ENCODE assay signal across 9 cellular contexts in the genomic region with DNA sequence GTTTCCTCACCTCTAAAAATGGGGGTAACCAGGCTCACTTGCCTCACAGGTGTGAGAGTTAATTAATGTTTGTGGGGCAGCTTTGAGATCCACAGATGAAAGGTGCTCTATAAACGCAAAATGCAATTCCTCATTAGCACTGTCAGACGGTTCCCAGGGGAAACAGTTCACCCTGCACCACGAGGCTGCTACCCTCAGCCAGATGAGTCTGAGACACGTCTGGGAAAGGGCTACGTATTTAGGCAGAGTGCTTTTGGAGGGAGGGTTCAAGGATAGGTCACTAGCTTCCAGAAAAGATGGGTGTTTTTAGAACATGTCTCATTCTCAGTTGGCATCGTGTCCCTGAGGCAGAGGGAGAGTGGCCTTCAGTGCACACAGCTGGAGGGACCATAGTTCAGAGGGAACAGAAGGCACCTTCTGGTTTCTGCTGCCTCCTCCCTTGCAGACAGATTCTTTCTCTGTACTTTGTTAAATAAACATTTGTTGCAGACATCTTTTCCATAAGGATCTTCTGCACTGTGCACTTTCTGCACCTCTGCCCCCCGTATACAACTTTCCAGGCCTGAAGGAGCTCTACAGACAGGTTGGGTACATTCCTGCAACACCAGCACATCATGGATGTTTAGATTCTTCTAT.
DNase-seq lines count a peak whose midpoint lies in the region; ATAC-seq and TF ChIP-seq lines count a peak whose summit lies in the region.
"Had no signal": no experiment of that assay in that cellular context is flagged by ENCODE, and none has a peak within 500 bp of the region (broad histone marks: within the 10 kb centered on the region; RNA-seq: fewer than 3 reads in every experiment).

No MANE protein-coding gene starts in this region.

- peaks cover 92% of the 10 kb centered on the region for H3K4me1 Mint-ChIP-seq in activated CD4-positive, alpha-beta T cell treated with anti-CD3 and anti-CD28 coated beads for 36 hours
- H3K4me1 Mint-ChIP-seq in activated B cell treated with CpG ODN at 0.5 μM for 24 hours (peaks cover 45% of the 10 kb centered on the region), mesothelial cell of epicardium (peaks cover 27% of the 10 kb centered on the region)

- H3K9me3 Mint-ChIP-seq in activated CD4-positive, alpha-beta T cell treated with anti-CD3 and anti-CD28 coated beads for 36 hours (ENCODE audit: low read depth), result peaks cover 5% of the 10 kb centered on the region
- H3K9me3 Mint-ChIP-seq in activated B cell treated with CpG ODN at 0.5 μM for 24 hours (no peaks in the 10 kb centered on the region), mesothelial cell of epicardium (peaks cover 28% of the 10 kb centered on the region)

- H3K4me3 Mint-ChIP-seq in activated CD4-positive, alpha-beta T cell treated with anti-CD3 and anti-CD28 coated beads for 36 hours, result no peak overlapping the region
- H3K4me3 Mint-ChIP-seq in activated B cell treated with CpG ODN at 0.5 μM for 24 hours (no peak overlapping the region), mesothelial cell of epicardium (no peak overlapping the region)
- H3K4me3 Mint-ChIP-seq: memory B cell had no signal

- H3K27ac Mint-ChIP-seq in activated CD4-positive, alpha-beta T cell treated with anti-CD3 and anti-CD28 coated beads for 36 hours, result peak overlapping the region; percentile 87
- H3K27ac Mint-ChIP-seq in activated B cell treated with CpG ODN at 0.5 μM for 24 hours (peak overlapping the region; percentile 71), mesothelial cell of epicardium (no peak overlapping the region)
- H3K27ac Mint-ChIP-seq: memory B cell had no signal

- H3K27me3 Mint-ChIP-seq in activated CD4-positive, alpha-beta T cell treated with anti-CD3 and anti-CD28 coated beads for 36 hours, result no peaks in the 10 kb centered on the region
- no peaks in the 10 kb centered on the region for H3K27me3 Mint-ChIP-seq in activated B cell treated with CpG ODN at 0.5 μM for 24 hours
- H3K27me3 Mint-ChIP-seq in mesothelial cell of epicardium (ENCODE audit: low read depth), result no peaks in the 10 kb centered on the region
- H3K27me3 Mint-ChIP-seq: memory B cell had no signal

- CTCF ChIA-PET in activated CD4-positive, alpha-beta T cell treated with anti-CD3 and anti-CD28 coated beads for 36 hours (lab: Charles Lee), result interaction anchor here (0.7 to 1.2 kb wide), 2 partner anchors 17 to 77 kb away, joined by 3 to 4 read pairs; no protein-coding TSS in a partner anchor
- CTCF ChIA-PET in activated B cell treated with CpG ODN at 0.5 μM for 24 hours (lab: Charles Lee), result interaction anchor here (0.7 to 1.0 kb wide), 2 partner anchors 81 to 1032 kb away, joined by 3 read pairs; no protein-coding TSS in a partner anchor

- no peak for TF ChIP-seq CTCF in activated B cell treated with CpG ODN at 0.5 μM for 24 hours (IDR thresholded peaks at IDR 0.05)
- TF ChIP-seq CTCF in fibroblast of the aortic adventitia (IDR thresholded peaks at IDR 0.05; ENCODE audit: insufficient read depth, low read length), result no peak
- no peak for TF ChIP-seq CTCF in mesothelial cell of epicardium (IDR thresholded peaks at IDR 0.05; ENCODE audit: unreplicated experiment)

- no peak for ATAC-seq in activated CD4-positive, alpha-beta T cell treated with anti-CD3 and anti-CD28 coated beads for 36 hours
- ATAC-seq in activated B cell treated with CpG ODN at 0.5 μM for 24 hours (ENCODE audit: low read depth), result peak; percentile 4
- no peak for ATAC-seq in GM21526 (IDR thresholded peaks at IDR 0.05; ENCODE audit: low FRiP score, unreplicated experiment)

- intact Hi-C loops in activated CD4-positive, alpha-beta T cell treated with anti-CD3 and anti-CD28 coated beads for 36 hours (cut with DNase I, micrococcal nuclease), result loop anchor here (5.0 to 10.0 kb wide), 4 partner anchors 74 to 534 kb away; no protein-coding TSS in a partner anchor
- intact Hi-C loops in activated B cell treated with CpG ODN at 0.5 μM for 24 hours (cut with micrococcal nuclease), result loop anchor here (5.0 kb wide), 1 partner anchor 59 kb away; no protein-coding TSS in a partner anchor

- H3K36me3 Mint-ChIP-seq in activated CD4-positive, alpha-beta T cell treated with anti-CD3 and anti-CD28 coated beads for 36 hours (ENCODE audit: low read depth), result peaks cover 67% of the 10 kb centered on the region
- H3K36me3 Mint-ChIP-seq in activated B cell treated with CpG ODN at 0.5 μM for 24 hours (ENCODE audit: low read depth) (peaks cover 65% of the 10 kb centered on the region), mesothelial cell of epicardium (peaks cover 51% of the 10 kb centered on the region)

- POLR2A ChIA-PET in activated CD4-positive, alpha-beta T cell treated with anti-CD3 and anti-CD28 coated beads for 36 hours (lab: Charles Lee), result interaction anchor here (0.8 kb wide), 1 partner anchor 240 kb away, joined by 3 read pairs; no protein-coding TSS in a partner anchor
- POLR2A ChIA-PET in activated B cell treated with CpG ODN at 0.5 μM for 24 hours (lab: Charles Lee), result interaction anchor here (2.4 kb wide), 1 partner anchor 80 kb away, joined by 24 read pairs; no protein-coding TSS in a partner anchor

- DNase-seq in activated CD4-positive, alpha-beta T cell treated with anti-CD3 and anti-CD28 coated beads for 36 hours, result no peak
- DNase-seq in activated CD4-positive, alpha-beta T cell treated with anti-CD3 and anti-CD28 coated beads for 4 hours, result no peak
- DNase-seq in activated B cell treated with CpG ODN at 0.5 μM for 24 hours (no peak), fibroblast of the aortic adventitia (ENCODE audit: low read depth) (peak; percentile 84), stromal cell of bone marrow (ENCODE audit: low read depth) (peak; percentile 69), anterior cingulate cortex (lab: John Stamatoyannopoulos, UW) (no peak), mesothelial cell of epicardium (ENCODE audit: low spot score in 2 of 2, unreplicated experiment in 2 of 2) (no peak)

- no peak overlapping the region for H3K4me3 ChIP-seq in fibroblast of the aortic adventitia (ENCODE audit: low read depth, low read length)

Comparison
In these comparisons a context has a peak if more than half of its experiments do, and no peak if none do; other contexts are left out.
1. DNase-seq: peak in fibroblast of the aortic adventitia (single experiment) and stromal cell of bone marrow (single experiment); none in activated CD4-positive, alpha-beta T cell treated with anti-CD3 and anti-CD28 coated beads for 36 hours (single experiment), activated CD4-positive, alpha-beta T cell treated with anti-CD3 and anti-CD28 coated beads for 4 hours (0 of 2), activated B cell treated with CpG ODN at 0.5 μM for 24 hours (single experiment), anterior cingulate cortex (0 of 58) and mesothelial cell of epicardium (0 of 2).